In genomic region chr20:1803216-1804128, GRCh38 we compare ENCODE assay signal across 8 cellular contexts.
DNase-seq lines count a peak whose midpoint lies in the region; ATAC-seq and TF ChIP-seq lines count a peak whose summit lies in the region.

No MANE protein-coding gene starts in this region.

- DNase-seq in activated CD8-positive, alpha-beta memory T cell treated with anti-CD3 and anti-CD28 coated beads, Interleukin-2, amount 50 U/mL, for 48 hours: peak; percentile 61
- no peak for DNase-seq in activated CD8-positive, alpha-beta memory T cell treated with anti-CD3 and anti-CD28 coated beads for 24 hours
- DNase-seq in NCI-H1417 (lab: John Stamatoyannopoulos, UW): peak in 2 of 3 experiments; percentile 91 to 92
- DNase-seq in adipocyte (ENCODE audit: low read depth): peak; percentile 70
- peak; percentile 72 for DNase-seq in left ventricle myocardium inferior
- peak; percentile 55 to 94 (median 70) for DNase-seq in posterior cingulate gyrus
- no peak for DNase-seq in SKM-1 (lab: John Stamatoyannopoulos, UW; ENCODE audit: unreplicated experiment)

- intact Hi-C loops in left ventricle myocardium inferior (cut with micrococcal nuclease): loop anchor here (10.0 kb wide), 1 partner anchor 111 kb away; no protein-coding TSS in a partner anchor
- intact Hi-C loops in posterior cingulate gyrus (cut with DNase I): loop anchor here (2.0 kb wide), 1 partner anchor 91 kb away; the partner anchor contains the start of gene SIRPA

- H3K9ac ChIP-seq in adipocyte (ENCODE audit: low read length): peak overlapping the region; percentile 77

- H3K4me3 ChIP-seq in adipocyte (ENCODE audit: low read length) (peak overlapping the region; percentile 75), left ventricle myocardium inferior (peak overlapping the region; percentile 79)

- no peaks in the 10 kb centered on the region for H3K36me3 ChIP-seq in adipocyte (ENCODE audit: control insufficient read depth, insufficient read depth, low read length, severe bottlenecking)
- no peaks in the 10 kb centered on the region for H3K36me3 ChIP-seq in left ventricle myocardium inferior

- no peaks in the 10 kb centered on the region for H3K9me3 ChIP-seq in adipocyte (ENCODE audit: control insufficient read depth, low read length)
- no peaks in the 10 kb centered on the region for H3K9me3 ChIP-seq in left ventricle myocardium inferior (replicated peaks)

- H3K27me3 ChIP-seq in adipocyte (replicated peaks; ENCODE audit: control insufficient read depth, insufficient read depth, low read length): no peaks in the 10 kb centered on the region
- H3K27me3 ChIP-seq in left ventricle myocardium inferior (ENCODE audit: low read depth): peaks cover 6% of the 10 kb centered on the region

- no peak for TF ChIP-seq CTCF in left ventricle myocardium inferior (IDR thresholded peaks at IDR 0.05; ENCODE audit: borderline replicate concordance)

- H3K4me1 ChIP-seq in adipocyte (ENCODE audit: control insufficient read depth, insufficient read depth, low read length): peaks cover 18% of the 10 kb centered on the region
- H3K4me1 ChIP-seq in left ventricle myocardium inferior: peaks cover 33% of the 10 kb centered on the region

- ATAC-seq in HG02840 (IDR thresholded peaks at IDR 0.05; ENCODE audit: low FRiP score, unreplicated experiment): no peak

- peak overlapping the region; percentile 86 for H3K27ac ChIP-seq in left ventricle myocardium inferior (replicated peaks)

Comparison
In these comparisons a context has a peak if more than half of its experiments do, and no peak if none do; other contexts are left out.
1. DNase-seq: peak in activated CD8-positive, alpha-beta memory T cell treated with anti-CD3 and anti-CD28 coated beads, Interleukin-2, amount 50 U/mL, for 48 hours (single experiment), NCI-H1417 (2 of 3), adipocyte (single experiment), left ventricle myocardium inferior (single experiment) and posterior cingulate gyrus (10 of 10); none in activated CD8-positive, alpha-beta memory T cell treated with anti-CD3 and anti-CD28 coated beads for 24 hours (single experiment) and SKM-1 (single experiment).